In genomic region chr10:7756360-7756992, GRCh38 we compare ENCODE assay signal across 8 cellular contexts. TPM values are rescaled to one million over a fixed set of nuclear protein-coding genes. Genes with fewer than 3 reads are reported as not detected.
A peak's percentile ranks its signal among the peaks of the same experiment; 100 is the strongest.
DNase-seq lines count a peak whose midpoint lies in the region; ATAC-seq and TF ChIP-seq lines count a peak whose summit lies in the region.

No MANE protein-coding gene starts in this region.

- peak; percentile 54 for ATAC-seq in HG03442 (IDR thresholded peaks at IDR 0.05; ENCODE audit: unreplicated experiment)
- peak; percentile 44 for ATAC-seq in left ventricle myocardium superior
- no peak for ATAC-seq in HG03432 (IDR thresholded peaks at IDR 0.05; ENCODE audit: unreplicated experiment)
- ATAC-seq in GM18498 (IDR thresholded peaks at IDR 0.05; ENCODE audit: unreplicated experiment), result no peak

- H3K4me1 ChIP-seq in Peyer's patch, result no peaks in the 10 kb centered on the region

- peak; percentile 26 for DNase-seq in EL
- no peak for DNase-seq in left ventricle myocardium superior
- no peak for DNase-seq in coronary artery (ENCODE audit: low spot score)
- DNase-seq in Peyer's patch, result no peak

- 0 out of 2 replicates have a peak, but pooled peaks have one; percentile 17 for TF ChIP-seq CTCF in WI38 (IDR thresholded peaks at IDR 0.05; ENCODE audit: low read depth, low read length)
- no peak for TF ChIP-seq CTCF in coronary artery (IDR thresholded peaks at IDR 0.05)
- TF ChIP-seq CTCF in Peyer's patch (IDR thresholded peaks at IDR 0.05), result peak in 3 of 6 experiments; percentile 13 to 32 (median 26)

- H3K27ac ChIP-seq in coronary artery (no peak overlapping the region), Peyer's patch (no peak overlapping the region)

- no peak for TF ChIP-seq POLR2A in Peyer's patch (IDR thresholded peaks at IDR 0.05)

- peaks cover 0 to 91% (median 0%) of the 10 kb centered on the region in 3 donors for H3K36me3 ChIP-seq in Peyer's patch

- H3K9me3 ChIP-seq in Peyer's patch, result no peaks in the 10 kb centered on the region

- no peaks in the 10 kb centered on the region for H3K27me3 ChIP-seq in Peyer's patch

- H3K4me3 ChIP-seq in WI38 (ENCODE audit: low read depth, low read length) (no peak overlapping the region), coronary artery (no peak overlapping the region), Peyer's patch (no peak overlapping the region)

- intact Hi-C loops in left ventricle myocardium superior (cut with micrococcal nuclease), result no loop called here

RNA-seq across cellular contexts. Expression of gene KIN, which starts 31.3 kb away (rescaled TPM):
- total RNA-seq in left ventricle myocardium superior, result 9.1 TPM
- total RNA-seq in Peyer's patch, result 10 to 100 TPM in 3 of 4 donors, 1 to 10 TPM in 1; 8.9 to 25.6 (median 11.8) TPM

RNA-seq across cellular contexts. Expression of gene ATP5F1C, which starts 31.5 kb away (rescaled TPM):
- total RNA-seq in left ventricle myocardium superior (777 TPM), Peyer's patch (100 to 1,000 TPM; 306 to 448 (median 398) TPM)

RNA-seq across cellular contexts. Expression of gene ITIH2, which starts 53.4 kb away (rescaled TPM):
- not detected for total RNA-seq in left ventricle myocardium superior
- total RNA-seq in Peyer's patch, result not detected

Comparison
In these comparisons a context has a peak if more than half of its experiments do, and no peak if none do; other contexts are left out.
1. ATAC-seq: peak in HG03442 (single experiment) and left ventricle myocardium superior (single experiment); none in HG03432 (single experiment) and GM18498 (single experiment).